1 cellular context compared by ENCODE assay signal in genomic region chr12:91099373-91099772, GRCh38.
TF ChIP-seq lines count a peak whose summit lies in the region.

No MANE protein-coding gene starts in this region.

TF ChIP-seq in HCT116, 20 proteins besides CTCF, POLR2A, EP300 and RAD21:
- TF ChIP-seq EZH2phosphoT487 (IDR thresholded peaks at IDR 0.05; ENCODE audit: borderline replicate concordance), result no peak
- TF ChIP-seq ZBTB33 (IDR thresholded peaks at IDR 0.05; ENCODE audit: extremely low read depth, insufficient replicate concordance, low read length), result no peak
- no peak for TF ChIP-seq YY1 (IDR thresholded peaks at IDR 0.05; ENCODE audit: extremely low read depth, insufficient replicate concordance, low read depth, low read length)
- TF ChIP-seq SRF (IDR thresholded peaks at IDR 0.05; ENCODE audit: low read depth), result no peak
- no peak for TF ChIP-seq ZFX (IDR thresholded peaks at IDR 0.05)
- no peak for TF ChIP-seq EZH2 (IDR thresholded peaks at IDR 0.05)
